Comparison of ENCODE assay signal across 14 cellular contexts in genomic region chr3:122067214-122067550, GRCh38. TPM values are rescaled to one million over a fixed set of nuclear protein-coding genes. Genes with fewer than 3 reads are reported as not detected.
DNase-seq lines count a peak whose midpoint lies in the region; ATAC-seq and TF ChIP-seq lines count a peak whose summit lies in the region.
"Had no signal": no experiment of that assay in that cellular context is flagged by ENCODE, and none has a peak within 500 bp of the region (broad histone marks: within the 10 kb centered on the region; RNA-seq: fewer than 3 reads in every experiment).

No MANE protein-coding gene starts in this region.

- no peaks in the 10 kb centered on the region for H3K27me3 Mint-ChIP-seq in effector memory CD8-positive, alpha-beta T cell
- peaks cover 11% of the 10 kb centered on the region for H3K27me3 Mint-ChIP-seq in osteocyte (ENCODE audit: unreplicated experiment)

- no peak for TF ChIP-seq CTCF in osteocyte (IDR thresholded peaks at IDR 0.05)

- ATAC-seq in GM18858 (IDR thresholded peaks at IDR 0.05; ENCODE audit: unreplicated experiment) (peak; percentile 44), GM21786 (IDR thresholded peaks at IDR 0.05; ENCODE audit: unreplicated experiment) (peak; percentile 44)
- peak; percentile 7 for ATAC-seq in effector memory CD8-positive, alpha-beta T cell (replicated peaks)
- ATAC-seq: left colon had no signal

- peak; percentile 63 for DNase-seq in KG1 (lab: John Stamatoyannopoulos, UW)
- no peak for DNase-seq in effector memory CD8-positive, alpha-beta T cell
- no peak for DNase-seq in NCI-H187 (lab: John Stamatoyannopoulos, UW)
- DNase-seq in OCI-M2 (lab: John Stamatoyannopoulos, UW; ENCODE audit: unreplicated experiment): no peak
- DNase-seq in activated naive CD4-positive, alpha-beta T cell treated with anti-CD3 and anti-CD28 coated beads, Interleukin-2, amount 50 U/mL, for 16 hours: no peak
- DNase-seq in osteocyte (ENCODE audit: extremely low spot score, unreplicated experiment): no peak
- DNase-seq: EL, HFFc6, left colon, MM.1S, Peyer's patch had no signal

- peak overlapping the region; percentile 15 to 45 for H3K4me3 Mint-ChIP-seq in effector memory CD8-positive, alpha-beta T cell
- H3K4me3 Mint-ChIP-seq in osteocyte (ENCODE audit: unreplicated experiment): no peak overlapping the region
- H3K4me3 Mint-ChIP-seq: HFFc6 had no signal

- no peaks in the 10 kb centered on the region for H3K9me3 Mint-ChIP-seq in effector memory CD8-positive, alpha-beta T cell
- H3K9me3 Mint-ChIP-seq in osteocyte (ENCODE audit: unreplicated experiment): no peaks in the 10 kb centered on the region
- H3K9me3 Mint-ChIP-seq: HFFc6 had no signal

- peak overlapping the region; percentile 16 to 63 for H3K27ac Mint-ChIP-seq in effector memory CD8-positive, alpha-beta T cell
- H3K27ac Mint-ChIP-seq in osteocyte (ENCODE audit: unreplicated experiment): no peak overlapping the region
- H3K27ac Mint-ChIP-seq: HFFc6 had no signal

- no peaks in the 10 kb centered on the region for H3K36me3 Mint-ChIP-seq in effector memory CD8-positive, alpha-beta T cell (ENCODE audit: insufficient read depth)
- H3K36me3 Mint-ChIP-seq in osteocyte (ENCODE audit: unreplicated experiment): no peaks in the 10 kb centered on the region

- H3K4me1 Mint-ChIP-seq in effector memory CD8-positive, alpha-beta T cell (ENCODE audit: low read depth in 2 of 2): peaks cover 9 to 12% of the 10 kb centered on the region in 2 donors
- H3K4me1 Mint-ChIP-seq in osteocyte (ENCODE audit: unreplicated experiment): no peaks in the 10 kb centered on the region

RNA-seq across cellular contexts. Expression of gene CD86, which starts 12.0 kb away (rescaled TPM):
- total RNA-seq in osteocyte: not detected in 2 replicates
- total RNA-seq: fibroblast of lung, HFFc6 had no signal

RNA-seq across cellular contexts. Expression of gene ILDR1, which starts 45.1 kb away (rescaled TPM):
- not detected in 2 replicates for total RNA-seq in osteocyte
- total RNA-seq: fibroblast of lung, HFFc6 had no signal
